In genomic region chrX:12223650-12224049, GRCh38 we compare ENCODE assay signal across 12 cellular contexts.
A peak's percentile ranks its signal among the peaks of the same experiment; 100 is the strongest.
DNase-seq lines count a peak whose midpoint lies in the region; ATAC-seq and TF ChIP-seq lines count a peak whose summit lies in the region.
"Had no signal": no experiment of that assay in that cellular context is flagged by ENCODE, and none has a peak within 500 bp of the region (broad histone marks: within the 10 kb centered on the region; RNA-seq: fewer than 3 reads in every experiment).

No MANE protein-coding gene starts in this region.

- TF ChIP-seq CTCF in AG10803 (conservative IDR thresholded peaks at IDR 0.05; ENCODE audit: low read length) (no peak), RWPE2 (IDR thresholded peaks at IDR 0.05; ENCODE audit: poor library complexity, severe bottlenecking) (no peak), fibroblast of mammary gland (conservative IDR thresholded peaks at IDR 0.05; ENCODE audit: control insufficient read depth, insufficient read depth, low read depth, low read length) (no peak)

- no peak overlapping the region for H3K4me3 Mint-ChIP-seq in stimulated activated naive B cell treated with anti-CD40 and anti-IgM and Interleukin-4, amounts not matched to agents 10 μg/mL and 1 μg/mL and 100 μg/mL, for 72 hours
- H3K4me3 Mint-ChIP-seq: CD8-positive, alpha-beta T cell had no signal

- H3K27ac Mint-ChIP-seq in stimulated activated naive B cell treated with anti-CD40 and anti-IgM and Interleukin-4, amounts not matched to agents 10 μg/mL and 1 μg/mL and 100 μg/mL, for 72 hours, result no peak overlapping the region
- H3K27ac Mint-ChIP-seq: CD8-positive, alpha-beta T cell had no signal

- no peaks in the 10 kb centered on the region for H3K36me3 Mint-ChIP-seq in stimulated activated naive B cell treated with anti-CD40 and anti-IgM and Interleukin-4, amounts not matched to agents 10 μg/mL and 1 μg/mL and 100 μg/mL, for 72 hours
- H3K36me3 Mint-ChIP-seq: CD8-positive, alpha-beta T cell had no signal

- H3K4me3 ChIP-seq in AG10803 (ENCODE audit: low read length), result no peak overlapping the region
- H3K4me3 ChIP-seq in RWPE2 (ENCODE audit: severe bottlenecking), result no peak overlapping the region
- H3K4me3 ChIP-seq in fibroblast of mammary gland (ENCODE audit: control insufficient read depth, low read depth, low read length), result no peak overlapping the region

- no peaks in the 10 kb centered on the region for H3K27me3 ChIP-seq in RWPE2 (ENCODE audit: insufficient read depth, poor library complexity, severe bottlenecking)

- no peaks in the 10 kb centered on the region for H3K4me1 Mint-ChIP-seq in stimulated activated naive B cell treated with anti-CD40 and anti-IgM and Interleukin-4, amounts not matched to agents 10 μg/mL and 1 μg/mL and 100 μg/mL, for 72 hours

- peak overlapping the region; percentile 42 for H3K27ac ChIP-seq in RWPE2 (ENCODE audit: poor library complexity, severe bottlenecking)

- ATAC-seq in RWPE2 (ENCODE audit: low read depth), result peak; percentile 84
- no peak for ATAC-seq in stimulated activated naive B cell treated with anti-CD40 and anti-IgM and Interleukin-4, amounts not matched to agents 10 μg/mL and 1 μg/mL and 100 μg/mL, for 72 hours (replicated peaks)
- no peak for ATAC-seq in HG03280 (IDR thresholded peaks at IDR 0.05; ENCODE audit: unreplicated experiment)
- ATAC-seq: CD8-positive, alpha-beta T cell; Panc1 had no signal

- no peaks in the 10 kb centered on the region for H3K27me3 Mint-ChIP-seq in stimulated activated naive B cell treated with anti-CD40 and anti-IgM and Interleukin-4, amounts not matched to agents 10 μg/mL and 1 μg/mL and 100 μg/mL, for 72 hours

- peaks cover 5% of the 10 kb centered on the region for H3K4me1 ChIP-seq in RWPE2 (ENCODE audit: insufficient read depth, poor library complexity, severe bottlenecking)

- peaks cover 6% of the 10 kb centered on the region for H3K9me3 ChIP-seq in RWPE2 (ENCODE audit: severe bottlenecking)

- no peaks in the 10 kb centered on the region for H3K36me3 ChIP-seq in RWPE2 (ENCODE audit: low read depth)

- H3K9me3 Mint-ChIP-seq in stimulated activated naive B cell treated with anti-CD40 and anti-IgM and Interleukin-4, amounts not matched to agents 10 μg/mL and 1 μg/mL and 100 μg/mL, for 72 hours, result no peaks in the 10 kb centered on the region
- H3K9me3 Mint-ChIP-seq: CD8-positive, alpha-beta T cell had no signal

- DNase-seq in AG10803 (ENCODE audit: low read depth) (peak; percentile 43), HS-5 (ENCODE audit: low read depth) (peak; percentile 37), RWPE2 (ENCODE audit: low spot score) (no peak), fibroblast of mammary gland (ENCODE audit: low read depth) (peak; percentile 72), NCI-H2029 treated with DMSO at 0.1 percent for 48 hours (lab: John Stamatoyannopoulos, UW) (no peak)
- no peak for DNase-seq in stimulated activated naive B cell treated with anti-CD40 and anti-IgM and Interleukin-4, amounts not matched to agents 10 μg/mL and 1 μg/mL and 100 μg/mL, for 72 hours
- DNase-seq in central memory CD4-positive, alpha-beta T cell, result no peak
- DNase-seq: CD8-positive, alpha-beta T cell; NCI-H1048; NCI-H748 treated with DMSO at 0.1 percent for 48 hours had no signal

Comparison
In these comparisons a context has a peak if more than half of its experiments do, and no peak if none do; other contexts are left out.
1. DNase-seq: peak in AG10803 (single experiment), HS-5 (single experiment) and fibroblast of mammary gland (single experiment); none in RWPE2 (single experiment), stimulated activated naive B cell treated with anti-CD40 and anti-IgM and Interleukin-4, amounts not matched to agents 10 μg/mL and 1 μg/mL and 100 μg/mL, for 72 hours (single experiment), NCI-H2029 treated with DMSO at 0.1 percent for 48 hours (single experiment) and central memory CD4-positive, alpha-beta T cell (single experiment).